23 cellular contexts compared by ENCODE assay signal in the genomic region with DNA sequence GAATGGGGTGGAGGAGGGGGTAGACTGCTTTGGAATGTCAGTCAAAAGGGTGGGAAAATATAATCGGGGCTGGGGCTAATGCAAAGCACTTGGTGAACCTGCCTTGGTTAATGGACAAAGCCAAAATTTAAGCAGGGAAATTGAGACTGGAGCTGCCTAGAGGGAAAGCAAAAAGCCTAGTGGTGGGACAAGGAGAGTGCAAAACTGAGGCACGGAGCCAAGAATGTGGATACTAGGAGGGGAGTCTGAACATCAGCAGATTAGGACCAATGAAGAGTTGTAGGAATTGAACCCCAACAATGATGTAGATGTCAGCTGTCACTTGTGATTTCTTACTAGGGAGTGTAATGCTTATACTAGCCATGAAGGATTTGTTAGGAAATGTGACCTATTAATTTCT.
"Had no signal": no experiment of that assay in that cellular context is flagged by ENCODE, and none has a peak within 500 bp of the region (broad histone marks: within the 10 kb centered on the region; RNA-seq: fewer than 3 reads in every experiment).

No MANE protein-coding gene starts in this region.

- H3K9me3 ChIP-seq: ascending aorta, esophagus squamous epithelium, gastrocnemius medialis, mucosa of descending colon, transverse colon, uterus had no signal

- H3K27me3 Mint-ChIP-seq: activated CD8-positive, alpha-beta memory T cell treated with anti-CD3 and anti-CD28 coated beads, Interleukin-2, amount 10 ng/mL, durations not matched to agents 7 days and 5 days; stimulated activated naive B cell treated with anti-CD40 and anti-IgM and Interleukin-4, amounts not matched to agents 10 μg/mL and 1 μg/mL and 100 μg/mL, for 72 hours had no signal

- H3K36me3 Mint-ChIP-seq: activated naive CD4-positive, alpha-beta T cell treated with anti-CD3 and anti-CD28 coated beads, Interleukin-2, amount 50 U/mL, for 24 hours; memory B cell; stimulated activated naive B cell treated with anti-CD40 and anti-IgM and Interleukin-4, amounts not matched to agents 10 μg/mL and 1 μg/mL and 100 μg/mL, for 72 hours had no signal

- H3K27ac ChIP-seq: ascending aorta, esophagus squamous epithelium, gastrocnemius medialis, transverse colon, uterus, VCaP had no signal

- H3K36me3 ChIP-seq: ascending aorta, esophagus squamous epithelium, gastrocnemius medialis, transverse colon, uterus had no signal

- H3K27ac Mint-ChIP-seq: activated CD4-positive, alpha-beta T cell treated with anti-CD3 and anti-CD28 coated beads, Interleukin-2, amount 10 ng/mL, durations not matched to agents 7 days and 5 days; activated CD8-positive, alpha-beta memory T cell treated with anti-CD3 and anti-CD28 coated beads, Interleukin-2, amount 10 ng/mL, durations not matched to agents 7 days and 5 days; activated CD8-positive, alpha-beta T cell treated with anti-CD3 and anti-CD28 coated beads for 36 hours; activated naive CD4-positive, alpha-beta T cell treated with anti-CD3 and anti-CD28 coated beads, Interleukin-2, amount 50 U/mL, for 24 hours; effector memory CD8-positive, alpha-beta T cell; memory B cell; stimulated activated naive B cell treated with anti-CD40 and anti-IgM and Interleukin-4, amounts not matched to agents 10 μg/mL and 1 μg/mL and 100 μg/mL, for 72 hours; T-helper 2 cell treated with Interferon-gamma antibody and Interleukin-4, amounts not matched to agents 5 μg/mL and 100 μg/mL, for 36 hours had no signal

- H3K4me1 ChIP-seq: esophagus squamous epithelium, gastrocnemius medialis, uterus had no signal

- H3K4me3 ChIP-seq: ascending aorta, esophagus squamous epithelium, gastrocnemius medialis, mucosa of descending colon, transverse colon, uterus had no signal

- H3K9me3 Mint-ChIP-seq: activated CD4-positive, alpha-beta T cell treated with anti-CD3 and anti-CD28 coated beads, Interleukin-2, amount 10 ng/mL, durations not matched to agents 7 days and 5 days; activated CD8-positive, alpha-beta T cell treated with anti-CD3 and anti-CD28 coated beads for 36 hours; activated naive CD4-positive, alpha-beta T cell treated with anti-CD3 and anti-CD28 coated beads, Interleukin-2, amount 50 U/mL, for 24 hours; effector memory CD8-positive, alpha-beta T cell; memory B cell; stimulated activated naive B cell treated with anti-CD40 and anti-IgM and Interleukin-4, amounts not matched to agents 10 μg/mL and 1 μg/mL and 100 μg/mL, for 72 hours; T-helper 2 cell treated with Interferon-gamma antibody and Interleukin-4, amounts not matched to agents 5 μg/mL and 100 μg/mL, for 36 hours had no signal

- H3K4me1 Mint-ChIP-seq: activated CD8-positive, alpha-beta memory T cell treated with anti-CD3 and anti-CD28 coated beads, Interleukin-2, amount 10 ng/mL, durations not matched to agents 7 days and 5 days; memory B cell had no signal

- DNase-seq: activated CD4-positive, alpha-beta T cell treated with anti-CD3 and anti-CD28 coated beads, Interleukin-2, amount 10 ng/mL, durations not matched to agents 7 days and 5 days; activated CD4-positive, CD25-positive, alpha-beta regulatory T cell treated with anti-CD3 and anti-CD28 coated beads, Interleukin-2, amount 50 U/mL, for 72 hours; activated CD8-positive, alpha-beta memory T cell treated with anti-CD3 and anti-CD28 coated beads, Interleukin-2, amount 10 ng/mL, durations not matched to agents 7 days and 5 days; activated CD8-positive, alpha-beta T cell treated with anti-CD3 and anti-CD28 coated beads for 36 hours; activated gamma-delta T cell treated with Interleukin-2 at 50 U/mL for 16 hours; activated T-cell treated with anti-CD3 and anti-CD28 coated beads for 4 hours; central memory CD4-positive, alpha-beta T cell; effector memory CD8-positive, alpha-beta T cell; esophagus squamous epithelium; gastrocnemius medialis; head of caudate nucleus; left colon; mucosa of descending colon; stimulated activated CD4-positive, alpha-beta T cell treated with anti-CD3 and anti-CD28 coated beads, Interleukin-2, amount 100 ng/mL, for 48 hours; stimulated activated CD8-positive, alpha-beta memory T cell treated with anti-CD3 and anti-CD28 coated beads, Interleukin-4, amount 100 ng/mL, for 48 hours; stimulated activated naive B cell treated with anti-CD40 and anti-IgM and Interleukin-4, amounts not matched to agents 10 μg/mL and 1 μg/mL and 100 μg/mL, for 72 hours; transverse colon; uterus had no signal

- ATAC-seq: activated CD8-positive, alpha-beta memory T cell treated with anti-CD3 and anti-CD28 coated beads, Interleukin-2, amount 10 ng/mL, durations not matched to agents 7 days and 5 days; activated CD8-positive, alpha-beta T cell treated with anti-CD3 and anti-CD28 coated beads for 36 hours; effector memory CD8-positive, alpha-beta T cell; gastrocnemius medialis; left colon; mucosa of descending colon; stimulated activated naive B cell treated with anti-CD40 and anti-IgM and Interleukin-4, amounts not matched to agents 10 μg/mL and 1 μg/mL and 100 μg/mL, for 72 hours had no signal

- H3K27me3 ChIP-seq: ascending aorta, esophagus squamous epithelium, gastrocnemius medialis, transverse colon, uterus had no signal

- H3K4me3 Mint-ChIP-seq: activated CD4-positive, alpha-beta T cell treated with anti-CD3 and anti-CD28 coated beads, Interleukin-2, amount 10 ng/mL, durations not matched to agents 7 days and 5 days; activated CD8-positive, alpha-beta memory T cell treated with anti-CD3 and anti-CD28 coated beads, Interleukin-2, amount 10 ng/mL, durations not matched to agents 7 days and 5 days; activated CD8-positive, alpha-beta T cell treated with anti-CD3 and anti-CD28 coated beads for 36 hours; activated naive CD4-positive, alpha-beta T cell treated with anti-CD3 and anti-CD28 coated beads, Interleukin-2, amount 50 U/mL, for 24 hours; effector memory CD8-positive, alpha-beta T cell; memory B cell; stimulated activated naive B cell treated with anti-CD40 and anti-IgM and Interleukin-4, amounts not matched to agents 10 μg/mL and 1 μg/mL and 100 μg/mL, for 72 hours; T-helper 2 cell treated with Interferon-gamma antibody and Interleukin-4, amounts not matched to agents 5 μg/mL and 100 μg/mL, for 36 hours had no signal
